ENCODE assay signal across 16 cellular contexts in the genomic region with DNA sequence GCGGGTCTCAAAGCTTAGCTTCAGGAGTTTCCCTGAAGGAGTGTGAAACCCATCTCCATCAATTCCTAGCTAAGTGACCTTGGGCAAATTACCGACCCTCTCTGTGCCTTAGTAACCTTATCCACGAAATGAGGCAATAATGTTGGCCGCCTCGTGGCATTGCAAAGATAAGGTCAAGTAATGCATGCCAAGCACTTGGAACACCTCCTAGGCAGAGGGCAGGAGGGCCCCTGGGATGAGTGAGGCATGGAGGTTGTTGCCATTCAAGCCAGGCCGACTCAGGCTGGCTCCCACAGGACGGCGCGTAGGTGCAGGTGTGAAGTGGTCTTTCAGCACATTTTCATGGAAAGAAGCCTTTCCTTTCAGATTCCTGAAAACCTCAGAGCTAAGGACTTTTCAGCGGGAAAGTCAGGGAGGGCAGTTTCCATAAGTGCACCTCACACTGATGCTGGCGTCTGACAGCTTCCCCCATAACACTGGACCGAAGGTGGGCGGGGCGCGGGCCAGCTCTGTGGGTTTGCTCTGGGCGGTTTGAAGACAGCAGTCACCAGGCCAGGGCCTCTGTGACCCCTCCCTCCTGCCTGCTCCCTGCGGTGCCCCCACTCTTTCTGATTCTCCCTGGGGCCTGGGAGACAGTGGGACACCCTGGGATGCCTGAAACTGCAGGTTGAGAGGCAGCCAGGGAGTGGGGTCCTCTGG.
"Had no signal": no experiment of that assay in that cellular context is flagged by ENCODE, and none has a peak within 500 bp of the region (broad histone marks: within the 10 kb centered on the region; RNA-seq: fewer than 3 reads in every experiment).

No MANE protein-coding gene starts in this region.

- H3K9me3 ChIP-seq: ovary had no signal

- DNase-seq: activated CD8-positive, alpha-beta memory T cell treated with anti-CD3 and anti-CD28 coated beads, Interleukin-2, amount 50 U/mL, for 4 hours; activated CD8-positive, alpha-beta T cell treated with anti-CD3 and anti-CD28 coated beads for 36 hours; activated naive CD4-positive, alpha-beta T cell; activated naive CD8-positive, alpha-beta T cell treated with anti-CD3 and anti-CD28 coated beads, Interleukin-2, amount 50 U/mL, for 24 hours; central memory CD4-positive, alpha-beta T cell; endodermal cell; erythroblast; immature natural killer cell; left colon; ovary; T-cell; T1000 had no signal

- H3K27ac Mint-ChIP-seq: activated CD8-positive, alpha-beta T cell treated with anti-CD3 and anti-CD28 coated beads for 36 hours; activated naive CD8-positive, alpha-beta T cell treated with anti-CD3 and anti-CD28 coated beads, Interleukin-2, amount 50 U/mL, for 24 hours; activated T-helper 1 cell treated with anti-CD3 and anti-CD28 coated beads, Interleukin-12 subunit alpha, Interleukin-12 subunit beta, Interleukin-2, Interleukin-4 antibody, amounts not matched to agents 30 ng/mL and 10 ng/mL and 1 ng/mL, durations not matched to agents 14 hours and 24 hours and 36 hours; endodermal cell; immature natural killer cell; memory B cell; nephron; T-cell; type B pancreatic cell had no signal

- H3K9me3 Mint-ChIP-seq: activated naive CD8-positive, alpha-beta T cell treated with anti-CD3 and anti-CD28 coated beads, Interleukin-2, amount 50 U/mL, for 24 hours; endodermal cell; immature natural killer cell; memory B cell; nephron; T-cell; type B pancreatic cell had no signal

- H3K27me3 Mint-ChIP-seq: activated CD8-positive, alpha-beta T cell treated with anti-CD3 and anti-CD28 coated beads for 36 hours; T-cell; type B pancreatic cell had no signal

- H3K27me3 ChIP-seq: ovary had no signal

- ATAC-seq: activated CD8-positive, alpha-beta T cell treated with anti-CD3 and anti-CD28 coated beads for 36 hours; activated naive CD8-positive, alpha-beta T cell treated with anti-CD3 and anti-CD28 coated beads, Interleukin-2, amount 50 U/mL, for 24 hours; left colon; T-cell had no signal

- H3K4me3 ChIP-seq: ovary had no signal

- H3K36me3 Mint-ChIP-seq: memory B cell, T-cell, type B pancreatic cell had no signal

- H3K4me3 Mint-ChIP-seq: activated CD8-positive, alpha-beta T cell treated with anti-CD3 and anti-CD28 coated beads for 36 hours; activated naive CD8-positive, alpha-beta T cell treated with anti-CD3 and anti-CD28 coated beads, Interleukin-2, amount 50 U/mL, for 24 hours; activated T-helper 1 cell treated with anti-CD3 and anti-CD28 coated beads, Interleukin-12 subunit alpha, Interleukin-12 subunit beta, Interleukin-2, Interleukin-4 antibody, amounts not matched to agents 30 ng/mL and 10 ng/mL and 1 ng/mL, durations not matched to agents 14 hours and 24 hours and 36 hours; endodermal cell; immature natural killer cell; memory B cell; nephron; T-cell; type B pancreatic cell had no signal

- H3K27ac ChIP-seq: ovary had no signal

- H3K36me3 ChIP-seq: ovary had no signal
